ENCODE assay signal across 8 cellular contexts in genomic region chr19:12792048-12792852, GRCh38.
A peak's percentile ranks its signal among the peaks of the same experiment; 100 is the strongest.
DNase-seq lines count a peak whose midpoint lies in the region; TF ChIP-seq lines count a peak whose summit lies in the region.

No MANE protein-coding gene starts in this region.

- H3K36me3 ChIP-seq in HEK293 (ENCODE audit: control insufficient read depth in 2 of 2, insufficient read depth in 1 of 2, low read length in 2 of 2): peaks cover 3 to 5% of the 10 kb centered on the region in 2 experiments; a peak in 2 of 3 replicates
- peaks cover 0 to 13% (median 9%) of the 10 kb centered on the region in 3 donors for H3K36me3 ChIP-seq in tibial artery

- peaks cover 4% of the 10 kb centered on the region for H3K27me3 Mint-ChIP-seq in nephron progenitor cell (ENCODE audit: low read depth, poor library complexity)

- H3K4me1 Mint-ChIP-seq in nephron progenitor cell: peaks cover 56% of the 10 kb centered on the region

- CTCF ChIA-PET in HEK293 (lab: Yijun Ruan, JAX): interaction anchor here (0.6 to 16.5 kb wide), 4 partner anchors 15 to 75 kb away, joined by 4 to 386 read pairs (median 119); partner anchors contain the start of gene HOOK2

- TF ChIP-seq CTCF in HEK293 (tag by site-specific recombination; IDR thresholded peaks at IDR 0.05) (no peak), fibroblast of pulmonary artery (IDR thresholded peaks at IDR 0.05; ENCODE audit: low read length, missing control alignments) (no peak), nephron progenitor cell (IDR thresholded peaks at IDR 0.05) (no peak), tibial artery (IDR thresholded peaks at IDR 0.05) (no peak)

- peak; percentile 64 to 68 for DNase-seq in AML-193 (lab: John Stamatoyannopoulos, UW)
- peak; percentile 78 for DNase-seq in OCI-M1 (lab: John Stamatoyannopoulos, UW)
- peak; percentile 60 to 61 for DNase-seq in activated T-helper 1 cell treated with anti-CD3 and anti-CD28 coated beads, Interleukin-2, amount 50 U/mL, for 16 hours (ENCODE audit: low read depth in 1 of 2, low spot score in 1 of 2)
- peak; percentile 60 for DNase-seq in fibroblast of pulmonary artery (ENCODE audit: low read depth)
- DNase-seq in nephron progenitor cell: peak; percentile 71
- peak in 1 of 2 donors; percentile 82 for DNase-seq in tibial artery
- DNase-seq in iPS-NIHi7 (ENCODE audit: extremely low spot score): no peak

- peaks cover 10% of the 10 kb centered on the region for H3K36me3 Mint-ChIP-seq in nephron progenitor cell (ENCODE audit: low read depth)

- no peaks in the 10 kb centered on the region for H3K9me3 ChIP-seq in HEK293 (ENCODE audit: control insufficient read depth, insufficient read depth, low read depth, low read length)
- H3K9me3 ChIP-seq in tibial artery: no peaks in the 10 kb centered on the region

- peak overlapping the region; percentile 58; the same call in 1 of the 2 replicates for H3K27ac ChIP-seq in HEK293 (ENCODE audit: extremely low read depth, low read depth, low read length)
- H3K27ac ChIP-seq in tibial artery: peak overlapping the region; percentile 98 to 99

- peak overlapping the region; percentile 43 for H3K4me3 ChIP-seq in HEK293 (ENCODE audit: low read depth, low read length)
- peak overlapping the region; percentile 99 for H3K4me3 ChIP-seq in fibroblast of pulmonary artery (replicated peaks; ENCODE audit: low read depth, low read length)
- H3K4me3 ChIP-seq in tibial artery: peak overlapping the region; percentile 86 to 96

- peak overlapping the region; percentile 87 for H3K4me3 Mint-ChIP-seq in nephron progenitor cell

- H3K4me1 ChIP-seq in HEK293 (ENCODE audit: control insufficient read depth, insufficient read depth, low read length) (peaks cover 21% of the 10 kb centered on the region), tibial artery (peaks cover 0 to 50% (median 41%) of the 10 kb centered on the region in 4 donors)

- no peaks in the 10 kb centered on the region for H3K27me3 ChIP-seq in tibial artery

- intact Hi-C loops in tibial artery (cut with DNase I; ENCODE audit: low total_unique reads): loop anchor here (2.0 to 10.0 kb wide), 2 partner anchors 13 to 1053 kb away; no protein-coding TSS in a partner anchor

- no peaks in the 10 kb centered on the region for H3K9me3 Mint-ChIP-seq in nephron progenitor cell

- POLR2A ChIA-PET in HEK293 (lab: Yijun Ruan, JAX): interaction anchor here (0.8 to 3.6 kb wide), 22 partner anchors 9 to 141 kb away, joined by 3 to 42 read pairs (median 4); partner anchors contain the start of genes DHPS, DNASE2, FARSA and PRDX2

- peak overlapping the region; percentile 99 for H3K27ac Mint-ChIP-seq in nephron progenitor cell

TF ChIP-seq in HEK293, 187 proteins besides CTCF, POLR2A, EP300 and RAD21 (continues in another document):
- TF ChIP-seq ZNF670 (tag by site-specific recombination; IDR thresholded peaks at IDR 0.05; ENCODE audit: low read depth) (no peak), YY1 (tag by site-specific recombination; IDR thresholded peaks at IDR 0.05) (peak; percentile 56; the same call in 1 of the 2 replicates), ZBTB17 (tag by site-specific recombination; IDR thresholded peaks at IDR 0.05) (peak; percentile 78), FEZF1 (tag by site-specific recombination; IDR thresholded peaks at IDR 0.05) (no peak), GLI2 (tag by site-specific recombination; IDR thresholded peaks at IDR 0.05; ENCODE audit: borderline replicate concordance, low read depth) (no peak), SETDB1 (IDR thresholded peaks at IDR 0.05; ENCODE audit: insufficient read length, low read length) (no peak), ZNF426 (tag by site-specific recombination; IDR thresholded peaks at IDR 0.05) (no peak), ZBTB1 (tag by site-specific recombination; IDR thresholded peaks at IDR 0.05) (peak; percentile 25; the same call in 1 of the 2 replicates), ZNF701 (tag by site-specific recombination; IDR thresholded peaks at IDR 0.05) (no peak), ZNF571 (tag by site-specific recombination; IDR thresholded peaks at IDR 0.05) (no peak), ZNF433 (tag by site-specific recombination; IDR thresholded peaks at IDR 0.05; ENCODE audit: low read depth) (no peak), BCL11B (tag by site-specific recombination; IDR thresholded peaks at IDR 0.05; ENCODE audit: low read depth) (peak; percentile 86; the same call in 1 of the 2 replicates), ZNF266 (tag by site-specific recombination; IDR thresholded peaks at IDR 0.05; ENCODE audit: low read depth) (no peak), ZSCAN16 (tag by site-specific recombination; IDR thresholded peaks at IDR 0.05) (no peak), HOXD13 (CRISPR knock-in tag; IDR thresholded peaks at IDR 0.05; ENCODE audit: borderline replicate concordance) (no peak), ZNF24 (tag by site-specific recombination; IDR thresholded peaks at IDR 0.05) (no peak; the same call in 1 of the 2 replicates), PBX3 (CRISPR knock-in tag; IDR thresholded peaks at IDR 0.05) (no peak), ZFHX2 (tag by site-specific recombination; conservative IDR thresholded peaks at IDR 0.05) (peak; percentile 86), ZNF292 (tag by site-specific recombination; IDR thresholded peaks at IDR 0.05; ENCODE audit: borderline replicate concordance, low read depth) (no peak), ZNF791 (tag by site-specific recombination; IDR thresholded peaks at IDR 0.05) (no peak), ZNF792 (tag by site-specific recombination; IDR thresholded peaks at IDR 0.05) (no peak), ZNF341 (tag by site-specific recombination; IDR thresholded peaks at IDR 0.05; ENCODE audit: low read depth) (no peak; the same call in 1 of the 2 replicates)
- TF ChIP-seq, protein P1, sequence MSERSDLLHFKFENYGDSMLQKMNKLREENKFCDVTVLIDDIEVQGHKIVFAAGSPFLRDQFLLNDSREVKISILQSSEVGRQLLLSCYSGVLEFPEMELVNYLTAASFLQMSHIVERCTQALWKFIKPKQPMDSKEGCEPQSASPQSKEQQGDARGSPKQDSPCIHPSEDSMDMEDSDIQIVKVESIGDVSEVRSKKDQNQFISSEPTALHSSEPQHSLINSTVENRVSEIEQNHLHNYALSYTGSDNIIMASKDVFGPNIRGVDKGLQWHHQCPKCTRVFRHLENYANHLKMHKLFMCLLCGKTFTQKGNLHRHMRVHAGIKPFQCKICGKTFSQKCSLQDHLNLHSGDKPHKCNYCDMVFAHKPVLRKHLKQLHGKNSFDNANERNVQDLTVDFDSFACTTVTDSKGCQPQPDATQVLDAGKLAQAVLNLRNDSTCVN (tag by site-specific recombination; optimal IDR thresholded peaks at IDR 0.05): peak; percentile 95
- TF ChIP-seq, protein P2, sequence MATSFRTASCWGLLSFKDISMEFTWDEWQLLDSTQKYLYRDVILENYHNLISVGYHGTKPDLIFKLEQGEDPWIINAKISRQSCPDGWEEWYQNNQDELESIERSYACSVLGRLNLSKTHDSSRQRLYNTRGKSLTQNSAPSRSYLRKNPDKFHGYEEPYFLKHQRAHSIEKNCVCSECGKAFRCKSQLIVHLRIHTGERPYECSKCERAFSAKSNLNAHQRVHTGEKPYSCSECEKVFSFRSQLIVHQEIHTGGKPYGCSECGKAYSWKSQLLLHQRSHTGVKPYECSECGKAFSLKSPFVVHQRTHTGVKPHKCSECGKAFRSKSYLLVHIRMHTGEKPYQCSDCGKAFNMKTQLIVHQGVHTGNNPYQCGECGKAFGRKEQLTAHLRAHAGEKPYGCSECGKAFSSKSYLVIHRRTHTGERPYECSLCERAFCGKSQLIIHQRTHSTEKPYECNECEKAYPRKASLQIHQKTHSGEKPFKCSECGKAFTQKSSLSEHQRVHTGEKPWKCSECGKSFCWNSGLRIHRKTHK (tag by site-specific recombination; IDR thresholded peaks at IDR 0.05): no peak
- TF ChIP-seq, protein P3, sequence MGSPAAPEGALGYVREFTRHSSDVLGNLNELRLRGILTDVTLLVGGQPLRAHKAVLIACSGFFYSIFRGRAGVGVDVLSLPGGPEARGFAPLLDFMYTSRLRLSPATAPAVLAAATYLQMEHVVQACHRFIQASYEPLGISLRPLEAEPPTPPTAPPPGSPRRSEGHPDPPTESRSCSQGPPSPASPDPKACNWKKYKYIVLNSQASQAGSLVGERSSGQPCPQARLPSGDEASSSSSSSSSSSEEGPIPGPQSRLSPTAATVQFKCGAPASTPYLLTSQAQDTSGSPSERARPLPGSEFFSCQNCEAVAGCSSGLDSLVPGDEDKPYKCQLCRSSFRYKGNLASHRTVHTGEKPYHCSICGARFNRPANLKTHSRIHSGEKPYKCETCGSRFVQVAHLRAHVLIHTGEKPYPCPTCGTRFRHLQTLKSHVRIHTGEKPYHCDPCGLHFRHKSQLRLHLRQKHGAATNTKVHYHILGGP (tag by site-specific recombination; IDR thresholded peaks at IDR 0.05): no peak
- TF ChIP-seq, protein P4, sequence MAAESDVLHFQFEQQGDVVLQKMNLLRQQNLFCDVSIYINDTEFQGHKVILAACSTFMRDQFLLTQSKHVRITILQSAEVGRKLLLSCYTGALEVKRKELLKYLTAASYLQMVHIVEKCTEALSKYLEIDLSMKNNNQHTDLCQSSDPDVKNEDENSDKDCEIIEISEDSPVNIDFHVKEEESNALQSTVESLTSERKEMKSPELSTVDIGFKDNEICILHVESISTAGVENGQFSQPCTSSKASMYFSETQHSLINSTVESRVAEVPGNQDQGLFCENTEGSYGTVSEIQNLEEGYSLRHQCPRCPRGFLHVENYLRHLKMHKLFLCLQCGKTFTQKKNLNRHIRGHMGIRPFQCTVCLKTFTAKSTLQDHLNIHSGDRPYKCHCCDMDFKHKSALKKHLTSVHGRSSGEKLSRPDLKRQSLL (tag by site-specific recombination; IDR thresholded peaks at IDR 0.05): peak; percentile 63; the same call in 1 of the 2 replicates

Comparison
In these comparisons a context has a peak if more than half of its experiments do, and no peak if none do; other contexts are left out.
1. H3K4me3 ChIP-seq: peak in every context shown above with its lines; median percentile 99 in fibroblast of pulmonary artery; 91 in tibial artery; 43 in HEK293.